ENCODE assay signal across 13 cellular contexts in genomic region chr12:59699408-59700144, GRCh38.
DNase-seq lines count a peak whose midpoint lies in the region; ATAC-seq and TF ChIP-seq lines count a peak whose summit lies in the region.
"Had no signal": no experiment of that assay in that cellular context is flagged by ENCODE, and none has a peak within 500 bp of the region (broad histone marks: within the 10 kb centered on the region; RNA-seq: fewer than 3 reads in every experiment).

No MANE protein-coding gene starts in this region.

- no peaks in the 10 kb centered on the region for H3K36me3 Mint-ChIP-seq in stimulated activated effector memory CD8-positive, alpha-beta T cell treated with anti-CD3 and anti-CD28 coated beads, Interleukin-12 subunit alpha, Interleukin-12 subunit beta, amount 100 ng/mL, for 72 hours
- H3K36me3 Mint-ChIP-seq: CD4-positive, alpha-beta memory T cell had no signal

- H3K18ac ChIP-seq in mesenchymal stem cell (ENCODE audit: low read depth in 1 of 2, low read length in 2 of 2), result no peak overlapping the region

- H3K4me2 ChIP-seq in mesenchymal stem cell (ENCODE audit: low read length, poor library complexity, severe bottlenecking), result no peak overlapping the region

- H3K4me1 ChIP-seq in mesenchymal stem cell (ENCODE audit: control insufficient read depth, insufficient read depth, low read depth, low read length), result no peaks in the 10 kb centered on the region
- H3K4me1 ChIP-seq: Peyer's patch had no signal

- no peak overlapping the region for H2BK5ac ChIP-seq in mesenchymal stem cell (ENCODE audit: low read depth, low read length, poor library complexity, severe bottlenecking)

- no peaks in the 10 kb centered on the region for H3K9me3 Mint-ChIP-seq in stimulated activated effector memory CD8-positive, alpha-beta T cell treated with anti-CD3 and anti-CD28 coated beads, Interleukin-12 subunit alpha, Interleukin-12 subunit beta, amount 100 ng/mL, for 72 hours
- H3K9me3 Mint-ChIP-seq: activated B cell treated with CpG ODN at 0.5 μM for 24 hours; CD4-positive, alpha-beta memory T cell; dendritic cell treated with granulocyte-macrophage colony-stimulating factor and Interleukin-4, amounts not matched to agents 40 ng/mL and 50 ng/mL, for 4 days had no signal

- no peak overlapping the region for H2AFZ ChIP-seq in mesenchymal stem cell (ENCODE audit: low read depth, low read length)

- no peak overlapping the region for H3K14ac ChIP-seq in mesenchymal stem cell (ENCODE audit: low read length in 2 of 2)

- no peak overlapping the region for H2BK120ac ChIP-seq in mesenchymal stem cell (ENCODE audit: low read depth, low read length)

- H3K27me3 ChIP-seq in mesenchymal stem cell (ENCODE audit: control insufficient read depth in 1 of 2, insufficient read depth in 1 of 2, low read length in 2 of 2), result no peaks in the 10 kb centered on the region
- H3K27me3 ChIP-seq: Peyer's patch had no signal

- peak; percentile 91 for DNase-seq in AG10803 (ENCODE audit: low read depth)
- peak; percentile 74 for DNase-seq in MV-4-11 (lab: John Stamatoyannopoulos, UW)
- peak; percentile 89 for DNase-seq in epithelial cell of esophagus (ENCODE audit: low read depth)
- DNase-seq in mesenchymal stem cell, result peak; percentile 73
- no peak for DNase-seq in stimulated activated effector memory CD8-positive, alpha-beta T cell treated with anti-CD3 and anti-CD28 coated beads, Interleukin-12 subunit alpha, Interleukin-12 subunit beta, amount 100 ng/mL, for 72 hours (ENCODE audit: low spot score in 2 of 2)
- DNase-seq: activated B cell treated with CpG ODN at 0.5 μM for 24 hours; CD4-positive, alpha-beta memory T cell; Peyer's patch; stimulated activated naive CD8-positive, alpha-beta T cell treated with anti-CD3 and anti-CD28 coated beads, Interleukin-15, Interleukin-2, amounts not matched to agents 100 U/mL and 50 U/mL, for 24 hours had no signal

- H3K23ac ChIP-seq in mesenchymal stem cell (ENCODE audit: low read length in 2 of 2), result no peak overlapping the region

- WGBS in mesenchymal stem cell, result no CpG with 5 or more reads among the region's 2 CpGs

- no peak overlapping the region for H2BK12ac ChIP-seq in mesenchymal stem cell (ENCODE audit: low read length in 2 of 2)

- H3K27ac ChIP-seq in mesenchymal stem cell (ENCODE audit: low read length, poor library complexity, severe bottlenecking), result no peak overlapping the region
- H3K27ac ChIP-seq: Peyer's patch had no signal

- no peak for TF ChIP-seq CTCF in AG10803 (conservative IDR thresholded peaks at IDR 0.05; ENCODE audit: low read length)
- no peak for TF ChIP-seq CTCF in epithelial cell of esophagus (IDR thresholded peaks at IDR 0.05; ENCODE audit: insufficient read depth, low read depth, low read length, missing control alignments)

- no peak overlapping the region for H4K8ac ChIP-seq in mesenchymal stem cell (ENCODE audit: low read length)

- H3K4me3 ChIP-seq in AG10803 (ENCODE audit: low read length) (peak overlapping the region; percentile 20), epithelial cell of esophagus (ENCODE audit: low read length) (no peak overlapping the region), mesenchymal stem cell (ENCODE audit: insufficient read depth in 1 of 2, low read depth in 1 of 2, low read length in 2 of 2) (peak overlapping the region in 1 of 2 experiments; percentile 49)
- H3K4me3 ChIP-seq: Peyer's patch had no signal

- no peak overlapping the region for H3K4me3 Mint-ChIP-seq in stimulated activated effector memory CD8-positive, alpha-beta T cell treated with anti-CD3 and anti-CD28 coated beads, Interleukin-12 subunit alpha, Interleukin-12 subunit beta, amount 100 ng/mL, for 72 hours
- H3K4me3 Mint-ChIP-seq: activated B cell treated with CpG ODN at 0.5 μM for 24 hours; CD4-positive, alpha-beta memory T cell; dendritic cell treated with granulocyte-macrophage colony-stimulating factor and Interleukin-4, amounts not matched to agents 40 ng/mL and 50 ng/mL, for 4 days had no signal

- H3K79me1 ChIP-seq in mesenchymal stem cell (replicated peaks; ENCODE audit: low read length, poor library complexity, severe bottlenecking), result no peaks in the 10 kb centered on the region

- no peaks in the 10 kb centered on the region for H3K4me1 Mint-ChIP-seq in stimulated activated effector memory CD8-positive, alpha-beta T cell treated with anti-CD3 and anti-CD28 coated beads, Interleukin-12 subunit alpha, Interleukin-12 subunit beta, amount 100 ng/mL, for 72 hours
- H3K4me1 Mint-ChIP-seq: activated B cell treated with CpG ODN at 0.5 μM for 24 hours had no signal

- no peaks in the 10 kb centered on the region for H3K9me3 ChIP-seq in mesenchymal stem cell (ENCODE audit: control insufficient read depth, low read length)
- H3K9me3 ChIP-seq: Peyer's patch had no signal

- ATAC-seq in GM21723 (IDR thresholded peaks at IDR 0.05; ENCODE audit: unreplicated experiment), result no peak
- ATAC-seq in stimulated activated effector memory CD8-positive, alpha-beta T cell treated with anti-CD3 and anti-CD28 coated beads, Interleukin-12 subunit alpha, Interleukin-12 subunit beta, amount 100 ng/mL, for 72 hours, result no peak
- no peak for ATAC-seq in HG02973 (IDR thresholded peaks at IDR 0.05; ENCODE audit: unreplicated experiment)
- ATAC-seq in GM21619 (IDR thresholded peaks at IDR 0.05; ENCODE audit: unreplicated experiment), result no peak
- ATAC-seq: stimulated activated naive CD8-positive, alpha-beta T cell treated with anti-CD3 and anti-CD28 coated beads, Interleukin-15, Interleukin-2, amounts not matched to agents 100 U/mL and 50 U/mL, for 24 hours had no signal

- H3K4ac ChIP-seq in mesenchymal stem cell (ENCODE audit: low read depth in 1 of 2, low read length in 2 of 2), result no peak overlapping the region

- H3K27ac Mint-ChIP-seq in stimulated activated effector memory CD8-positive, alpha-beta T cell treated with anti-CD3 and anti-CD28 coated beads, Interleukin-12 subunit alpha, Interleukin-12 subunit beta, amount 100 ng/mL, for 72 hours, result no peak overlapping the region
- H3K27ac Mint-ChIP-seq: activated B cell treated with CpG ODN at 0.5 μM for 24 hours; CD4-positive, alpha-beta memory T cell; dendritic cell treated with granulocyte-macrophage colony-stimulating factor and Interleukin-4, amounts not matched to agents 40 ng/mL and 50 ng/mL, for 4 days had no signal

- no peak overlapping the region for H2BK15ac ChIP-seq in mesenchymal stem cell (ENCODE audit: low read depth, poor library complexity, severe bottlenecking)

- H3K9ac ChIP-seq in mesenchymal stem cell (ENCODE audit: low read length), result peak overlapping the region; percentile 83

- H3K36me3 ChIP-seq in mesenchymal stem cell (ENCODE audit: control insufficient read depth in 1 of 2, insufficient read depth in 2 of 2, low read depth in 1 of 2, low read length in 2 of 2), result no peaks in the 10 kb centered on the region
- H3K36me3 ChIP-seq: Peyer's patch had no signal

- no peak overlapping the region for H2AK5ac ChIP-seq in mesenchymal stem cell (ENCODE audit: low read length, severe bottlenecking)

- H4K91ac ChIP-seq in mesenchymal stem cell (ENCODE audit: low read length), result no peak overlapping the region

Comparison
In these comparisons a context has a peak if more than half of its experiments do, and no peak if none do; other contexts are left out.
1. DNase-seq: peak in AG10803 (single experiment), MV-4-11 (single experiment), epithelial cell of esophagus (single experiment) and mesenchymal stem cell (single experiment); none in stimulated activated effector memory CD8-positive, alpha-beta T cell treated with anti-CD3 and anti-CD28 coated beads, Interleukin-12 subunit alpha, Interleukin-12 subunit beta, amount 100 ng/mL, for 72 hours (0 of 2).